Comparison of ENCODE assay signal across 14 cellular contexts in the genomic region with DNA sequence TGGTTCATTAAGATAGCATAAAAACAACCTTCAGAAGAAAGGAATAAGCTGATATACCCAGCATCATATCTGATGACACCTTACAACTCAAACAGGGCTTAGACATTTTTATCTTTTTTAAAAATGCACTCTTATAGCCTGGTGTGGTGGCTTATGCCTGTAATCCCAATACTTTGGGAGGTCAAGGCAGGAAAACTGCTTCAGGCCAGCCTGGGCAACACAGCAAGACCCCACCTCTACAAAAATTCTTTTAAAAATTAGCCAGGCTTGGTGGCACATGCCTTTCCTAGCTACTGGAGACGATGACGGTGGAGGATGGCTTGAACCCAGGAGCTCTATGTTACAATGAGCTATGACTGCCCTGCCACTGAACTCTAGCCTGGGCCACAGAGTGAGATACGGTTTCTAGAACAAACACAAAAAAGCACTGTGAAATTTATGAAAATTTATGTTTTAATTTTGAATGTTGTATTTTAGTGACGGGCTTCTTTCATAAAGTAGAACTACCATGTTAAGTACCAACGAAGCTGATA. TPM values are rescaled to one million over a fixed set of nuclear protein-coding genes. Genes with fewer than 3 reads are reported as not detected.
A peak's percentile ranks its signal among the peaks of the same experiment; 100 is the strongest.
DNase-seq lines count a peak whose midpoint lies in the region; ATAC-seq and TF ChIP-seq lines count a peak whose summit lies in the region.
"Had no signal": no experiment of that assay in that cellular context is flagged by ENCODE, and none has a peak within 500 bp of the region (broad histone marks: within the 10 kb centered on the region; RNA-seq: fewer than 3 reads in every experiment).

No MANE protein-coding gene starts in this region.

- H2BK5ac ChIP-seq in trophoblast cell (ENCODE audit: low read depth, low read length, poor library complexity), result no peak overlapping the region

- no peak overlapping the region for H3K27ac ChIP-seq in CD4-positive, CD25-positive, alpha-beta regulatory T cell (ENCODE audit: insufficient read depth, low read length, poor library complexity, severe bottlenecking)
- H3K27ac ChIP-seq in DND-41 (ENCODE audit: low read length) (no peak overlapping the region), trophoblast cell (ENCODE audit: low read depth, low read length) (no peak overlapping the region)
- H3K27ac ChIP-seq: SJCRH30 had no signal

- no peak overlapping the region for H2BK12ac ChIP-seq in trophoblast cell (ENCODE audit: low read length)

- no peak overlapping the region for H2BK120ac ChIP-seq in trophoblast cell (ENCODE audit: insufficient read depth, low read length, poor library complexity)

- ATAC-seq in CD4-positive, CD25-positive, alpha-beta regulatory T cell (ENCODE audit: low read depth in 2 of 2), result no peak
- ATAC-seq in DND-41 (ENCODE audit: insufficient read depth, low read depth) (no peak), HG02970 (IDR thresholded peaks at IDR 0.05; ENCODE audit: low FRiP score, unreplicated experiment) (no peak), GM18517 (IDR thresholded peaks at IDR 0.05; ENCODE audit: unreplicated experiment) (no peak), GM21526 (IDR thresholded peaks at IDR 0.05; ENCODE audit: low FRiP score, unreplicated experiment) (no peak)
- ATAC-seq in effector memory CD8-positive, alpha-beta T cell (replicated peaks), result no peak

- peaks cover 21% of the 10 kb centered on the region for H3K36me3 ChIP-seq in CD4-positive, CD25-positive, alpha-beta regulatory T cell (ENCODE audit: control insufficient read depth, insufficient read depth, low read length)
- peaks cover 46% of the 10 kb centered on the region for H3K36me3 ChIP-seq in DND-41 (ENCODE audit: insufficient read depth, low read length)
- peaks cover 4 to 12% of the 10 kb centered on the region in 2 experiments for H3K36me3 ChIP-seq in trophoblast cell (ENCODE audit: control insufficient read depth in 1 of 2, insufficient read depth in 2 of 2, low read length in 2 of 2)

- H3K4me1 Mint-ChIP-seq in CD4-positive, CD25-positive, alpha-beta regulatory T cell, result peaks cover 68 to 95% (median 81%) of the 10 kb centered on the region in 4 donors
- peaks cover 41 to 84% of the 10 kb centered on the region in 2 donors for H3K4me1 Mint-ChIP-seq in effector memory CD8-positive, alpha-beta T cell (ENCODE audit: low read depth in 2 of 2)

- no peak for DNase-seq in CD4-positive, CD25-positive, alpha-beta regulatory T cell
- no peak for DNase-seq in DND-41
- DNase-seq in effector memory CD8-positive, alpha-beta T cell, result no peak
- DNase-seq in trophoblast cell, result no peak
- DNase-seq in AG08395 (ENCODE audit: low spot score), result no peak
- DNase-seq: activated CD4-positive, alpha-beta T cell treated with anti-CD3 and anti-CD28 coated beads, Interleukin-2, amount 50 U/mL, for 48 hours; activated effector memory CD4-positive, alpha-beta T cell treated with Interleukin-2 at 50 U/mL for 16 hours; MG63; NCI-H1930; NCI-H510A treated with DMSO at 0.1 percent for 48 hours; SJCRH30 had no signal

- H3K4me3 ChIP-seq in CD4-positive, CD25-positive, alpha-beta regulatory T cell (ENCODE audit: low read depth, low read length), result peak overlapping the region; percentile 70
- H3K4me3 ChIP-seq in DND-41 (ENCODE audit: low read depth in 1 of 2, low read length in 2 of 2) (no peak overlapping the region), trophoblast cell (ENCODE audit: low read depth, low read length) (no peak overlapping the region)
- H3K4me3 ChIP-seq: MG63, SJCRH30 had no signal

- no peak overlapping the region for H3K14ac ChIP-seq in trophoblast cell (ENCODE audit: low read length)

- H3K23ac ChIP-seq in trophoblast cell (ENCODE audit: low read length), result no peak overlapping the region

- no peaks in the 10 kb centered on the region for H3K79me2 ChIP-seq in DND-41 (ENCODE audit: insufficient read depth, low read length)
- H3K79me2 ChIP-seq in trophoblast cell (ENCODE audit: control insufficient read depth, insufficient read depth, low read length, poor library complexity), result peaks cover 30% of the 10 kb centered on the region

- no peaks in the 10 kb centered on the region for H3K27me3 ChIP-seq in CD4-positive, CD25-positive, alpha-beta regulatory T cell (ENCODE audit: control insufficient read depth, insufficient read depth, low read length)
- H3K27me3 ChIP-seq in DND-41 (ENCODE audit: insufficient read depth, low read length, poor library complexity), result no peaks in the 10 kb centered on the region
- no peaks in the 10 kb centered on the region for H3K27me3 ChIP-seq in trophoblast cell (ENCODE audit: insufficient read depth, low read length)
- H3K27me3 ChIP-seq: MG63, SJCRH30 had no signal

- no peaks in the 10 kb centered on the region for H3K9me3 Mint-ChIP-seq in CD4-positive, CD25-positive, alpha-beta regulatory T cell
- H3K9me3 Mint-ChIP-seq in effector memory CD8-positive, alpha-beta T cell, result no peaks in the 10 kb centered on the region

- peaks cover 25% of the 10 kb centered on the region for H3K36me3 Mint-ChIP-seq in CD4-positive, CD25-positive, alpha-beta regulatory T cell
- H3K36me3 Mint-ChIP-seq in effector memory CD8-positive, alpha-beta T cell (ENCODE audit: insufficient read depth), result peaks cover 16% of the 10 kb centered on the region

- no peaks in the 10 kb centered on the region for H3K79me1 ChIP-seq in trophoblast cell (ENCODE audit: low read length)

- H3K9me3 ChIP-seq in CD4-positive, CD25-positive, alpha-beta regulatory T cell (ENCODE audit: control insufficient read depth in 2 of 2, low read length in 2 of 2), result no peaks in the 10 kb centered on the region
- H3K9me3 ChIP-seq in DND-41 (ENCODE audit: insufficient read depth, low read length, severe bottlenecking) (no peaks in the 10 kb centered on the region), trophoblast cell (ENCODE audit: insufficient read depth, low read depth, low read length) (no peaks in the 10 kb centered on the region)
- H3K9me3 ChIP-seq: MG63, SJCRH30 had no signal

- peak overlapping the region; percentile 13 to 71 (median 57) for H3K4me3 Mint-ChIP-seq in CD4-positive, CD25-positive, alpha-beta regulatory T cell
- H3K4me3 Mint-ChIP-seq in effector memory CD8-positive, alpha-beta T cell, result peak overlapping the region; percentile 49 to 59

- H3K27me3 Mint-ChIP-seq in CD4-positive, CD25-positive, alpha-beta regulatory T cell, result no peaks in the 10 kb centered on the region
- no peaks in the 10 kb centered on the region for H3K27me3 Mint-ChIP-seq in effector memory CD8-positive, alpha-beta T cell

- peaks cover 82% of the 10 kb centered on the region for H4K20me1 ChIP-seq in DND-41 (ENCODE audit: insufficient read depth, low read length)

- H3K9ac ChIP-seq in DND-41 (ENCODE audit: low read depth, low read length) (no peak overlapping the region), trophoblast cell (ENCODE audit: low read length) (no peak overlapping the region)

- peak overlapping the region; percentile 67 to 92 (median 76) for H3K27ac Mint-ChIP-seq in CD4-positive, CD25-positive, alpha-beta regulatory T cell
- H3K27ac Mint-ChIP-seq in effector memory CD8-positive, alpha-beta T cell, result peak overlapping the region; percentile 81 to 84

- no peak overlapping the region for H2AK5ac ChIP-seq in trophoblast cell (ENCODE audit: low read length)

- H3K4me1 ChIP-seq in CD4-positive, CD25-positive, alpha-beta regulatory T cell (ENCODE audit: control insufficient read depth, insufficient read depth, low read length, poor library complexity, severe bottlenecking), result peaks cover 92% of the 10 kb centered on the region
- H3K4me1 ChIP-seq in DND-41 (ENCODE audit: insufficient read depth, low read length), result peaks cover 42% of the 10 kb centered on the region
- H3K4me1 ChIP-seq in trophoblast cell (ENCODE audit: control insufficient read depth in 1 of 2, insufficient read depth in 2 of 2, low read length in 2 of 2), result peaks cover 8 to 11% of the 10 kb centered on the region in 2 experiments
- H3K4me1 ChIP-seq: SJCRH30 had no signal

- peak overlapping the region; percentile 98 for H3K4ac ChIP-seq in trophoblast cell (ENCODE audit: low read depth, low read length)

- H2AFZ ChIP-seq in DND-41 (ENCODE audit: low read depth, low read length) (no peak overlapping the region), trophoblast cell (ENCODE audit: insufficient read depth, low read length, poor library complexity) (no peak overlapping the region)

- no peak for TF ChIP-seq CTCF in DND-41 (IDR thresholded peaks at IDR 0.05; ENCODE audit: borderline replicate concordance, extremely low read depth, low read length, poor library complexity, severe bottlenecking)

- H3K18ac ChIP-seq in trophoblast cell (ENCODE audit: low read length), result no peak overlapping the region

- no peak overlapping the region for H4K8ac ChIP-seq in trophoblast cell (ENCODE audit: low read depth, low read length)

- H4K12ac ChIP-seq in trophoblast cell (ENCODE audit: low read depth, low read length), result no peak overlapping the region

- WGBS in trophoblast cell (ENCODE audit: extremely low coverage, insufficient coverage, insufficient read length), result no CpG with 5 or more reads among the region's 5 CpGs

- 0 out of 2 replicates have a peak overlapping the region, but pooled peaks have one; percentile 15 for H3K4me2 ChIP-seq in DND-41 (ENCODE audit: insufficient read depth, low read length)
- no peak overlapping the region for H3K4me2 ChIP-seq in trophoblast cell (ENCODE audit: low read length)

- H4K91ac ChIP-seq in trophoblast cell (ENCODE audit: low read depth, low read length), result no peak overlapping the region

RNA-seq across cellular contexts. Expression of a gene that starts 12.3 kb away (rescaled TPM):
- total RNA-seq in CD4-positive, CD25-positive, alpha-beta regulatory T cell, result 360 TPM
- polyA plus RNA-seq in CD4-positive, CD25-positive, alpha-beta regulatory T cell, result 100 to 1,000 TPM; 146 to 197 (median 177) TPM
- 25.0 and 25.8 TPM in 2 replicates for polyA plus RNA-seq in trophoblast cell (2013)
